Comparison of ENCODE assay signal across 8 cellular contexts in genomic region chr1:237352747-237353146, GRCh38.
"Had no signal": no experiment of that assay in that cellular context is flagged by ENCODE, and none has a peak within 500 bp of the region (broad histone marks: within the 10 kb centered on the region; RNA-seq: fewer than 3 reads in every experiment).

No MANE protein-coding gene starts in this region.

- H3K9ac ChIP-seq: GM23248 had no signal

- H3K27ac ChIP-seq: GM23248 had no signal

- FAIRE-seq: H54, HTR-8/SVneo, K562 had no signal

- H3K4me3 ChIP-seq: GM23248, K562 had no signal

- H2AFZ ChIP-seq: GM23248 had no signal

- ATAC-seq: K562 had no signal

- DNase-seq: GM23248, GOT3, H9, HCEC 1CT, KG1 had no signal
